Comparison of ENCODE assay signal across 8 cellular contexts in the genomic region with DNA sequence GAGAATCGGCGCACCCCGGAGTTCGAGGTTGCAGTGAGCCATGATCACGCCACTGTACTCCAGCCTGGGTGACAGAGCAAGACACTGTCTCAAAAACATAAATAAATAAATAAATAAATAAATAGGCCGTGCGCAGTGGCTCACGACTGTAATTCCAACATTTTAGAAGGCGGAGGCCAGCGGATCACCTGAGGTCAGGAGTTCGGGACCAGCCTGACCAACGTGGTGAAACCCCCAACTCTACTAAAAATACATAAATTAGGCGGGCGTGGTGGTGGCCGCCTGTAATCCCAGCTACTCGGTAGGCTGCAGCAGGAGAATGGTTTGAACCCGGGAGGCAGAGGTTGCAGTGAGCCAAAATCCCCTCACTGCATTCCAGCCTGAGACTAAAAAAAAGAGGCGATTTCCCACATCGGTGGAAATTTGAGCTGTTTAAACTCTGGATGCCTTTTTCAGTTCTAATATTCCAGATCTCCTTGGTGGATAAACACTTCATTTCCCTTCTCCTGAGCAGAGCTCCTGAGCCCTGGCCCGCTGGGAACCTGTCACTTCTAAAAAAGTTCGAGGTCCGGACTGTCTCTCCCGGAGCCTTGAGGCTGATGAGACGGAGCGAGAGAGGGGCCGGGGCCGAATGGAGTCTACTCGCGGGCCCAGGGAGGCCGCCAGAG. TPM values are rescaled to one million over a fixed set of nuclear protein-coding genes. Genes with fewer than 3 reads are reported as not detected.
DNase-seq lines count a peak whose midpoint lies in the region; ATAC-seq and TF ChIP-seq lines count a peak whose summit lies in the region.

No MANE protein-coding gene starts in this region.

- intact Hi-C loops in gastrocnemius medialis (cut with DNase I; ENCODE audit: low total_unique reads) = loop anchor here (1.0 to 2.0 kb wide), 7 partner anchors 29 to 253 kb away; partner anchors contain the start of gene SUFU

- H3K4me1 ChIP-seq in RWPE2 (ENCODE audit: insufficient read depth, poor library complexity, severe bottlenecking) = no peaks in the 10 kb centered on the region
- no peaks in the 10 kb centered on the region for H3K4me1 ChIP-seq in fibroblast of lung (ENCODE audit: control insufficient read depth, extremely low read depth, insufficient read depth, low read length)
- peaks cover 16% of the 10 kb centered on the region in 2 donors for H3K4me1 ChIP-seq in gastrocnemius medialis

- peak overlapping the region; percentile 61 for H2AFZ ChIP-seq in fibroblast of lung (ENCODE audit: low read length)

- H3K27me3 ChIP-seq in RWPE2 (ENCODE audit: insufficient read depth, poor library complexity, severe bottlenecking) (no peaks in the 10 kb centered on the region), fibroblast of lung (ENCODE audit: control insufficient read depth, insufficient read depth, low read length) (no peaks in the 10 kb centered on the region), gastrocnemius medialis (no peaks in the 10 kb centered on the region)

- H3K27ac ChIP-seq in RWPE2 (ENCODE audit: poor library complexity, severe bottlenecking) (peak overlapping the region; percentile 43), fibroblast of lung (ENCODE audit: insufficient read depth, low read length) (peak overlapping the region; percentile 95), gastrocnemius medialis (peak overlapping the region; percentile 90 to 92 (median 92))

- no peak for ATAC-seq in RWPE2 (ENCODE audit: low read depth)
- no peak for ATAC-seq in gastrocnemius medialis
- no peak for ATAC-seq in GM18519 (IDR thresholded peaks at IDR 0.05; ENCODE audit: low FRiP score, unreplicated experiment)

- H3K36me3 ChIP-seq in RWPE2 (ENCODE audit: low read depth) = peaks cover 14% of the 10 kb centered on the region
- peaks cover 2% of the 10 kb centered on the region for H3K36me3 ChIP-seq in fibroblast of lung (ENCODE audit: control insufficient read depth, insufficient read depth, low read length)
- H3K36me3 ChIP-seq in gastrocnemius medialis = peaks cover 0 to 7% of the 10 kb centered on the region in 2 donors

- peak; percentile 64 for TF ChIP-seq CTCF in GM20000 (IDR thresholded peaks at IDR 0.05; ENCODE audit: extremely low read depth, missing control alignments)
- TF ChIP-seq CTCF in RWPE2 (IDR thresholded peaks at IDR 0.05; ENCODE audit: poor library complexity, severe bottlenecking) = no peak
- TF ChIP-seq CTCF in fibroblast of lung (conservative IDR thresholded peaks at IDR 0.05 in 1 of 2, IDR thresholded peaks at IDR 0.05 in 1 of 2; ENCODE audit: low read depth in 1 of 2, low read length in 2 of 2) = peak in 1 of 2 donors; percentile 77
- peak in 2 of 5 experiments; percentile 98 to 99 for TF ChIP-seq CTCF in gastrocnemius medialis (IDR thresholded peaks at IDR 0.05 in 4 of 5, conservative IDR thresholded peaks at IDR 0.05 in 1 of 5)

- H3K4me3 ChIP-seq in RWPE2 (ENCODE audit: severe bottlenecking) (peak overlapping the region; percentile 58), fibroblast of lung (replicated peaks in 1 of 4; ENCODE audit: control extremely low read depth in 1 of 4, insufficient read depth in 1 of 4, low read depth in 3 of 4, low read length in 4 of 4) (peak overlapping the region; percentile 60 to 87 (median 68)), gastrocnemius medialis (peak overlapping the region; percentile 68 to 79 (median 75))

- H3K9ac ChIP-seq in fibroblast of lung (ENCODE audit: insufficient read depth, low read length) = peak overlapping the region; percentile 93

- no peak for DNase-seq in GM20000 (ENCODE audit: low spot score)
- DNase-seq in RWPE2 (ENCODE audit: low spot score) = no peak
- DNase-seq in fibroblast of lung (ENCODE audit: low read depth in 2 of 2) = no peak
- DNase-seq in gastrocnemius medialis = no peak
- no peak for DNase-seq in cortex of kidney (lab: John Stamatoyannopoulos, UW)
- DNase-seq in dermis blood vessel endothelial cell = no peak
- DNase-seq in NCI-H2171 treated with DMSO at 0.1 percent for 48 hours (lab: John Stamatoyannopoulos, UW) = no peak

- in situ Hi-C loops in gastrocnemius medialis (cut with MboI; ENCODE audit: low sequenced_read_pairs in 4 of 4) = loop anchor here (5.0 to 25.0 kb wide), 3 partner anchors 191 to 194 kb away; no protein-coding TSS in a partner anchor

- no peaks in the 10 kb centered on the region for H4K20me1 ChIP-seq in fibroblast of lung (ENCODE audit: control insufficient read depth, extremely low read depth, insufficient read depth, low read length)

- no peak for TF ChIP-seq POLR2A in gastrocnemius medialis (IDR thresholded peaks at IDR 0.05)

- H3K9me3 ChIP-seq in RWPE2 (ENCODE audit: severe bottlenecking) = no peaks in the 10 kb centered on the region
- H3K9me3 ChIP-seq in fibroblast of lung (ENCODE audit: control insufficient read depth, insufficient read depth, low read depth, low read length) = no peaks in the 10 kb centered on the region
- H3K9me3 ChIP-seq in gastrocnemius medialis = no peaks in the 10 kb centered on the region

- peak overlapping the region; percentile 83 for H3K4me2 ChIP-seq in fibroblast of lung (ENCODE audit: extremely low read depth, insufficient read depth, low read length)

- no peaks in the 10 kb centered on the region for H3K79me2 ChIP-seq in fibroblast of lung (ENCODE audit: control insufficient read depth, insufficient read depth, low read length)

RNA-seq across cellular contexts. Expression of gene NFKB2, which starts 2.0 kb away (rescaled TPM):
- total RNA-seq in fibroblast of lung (16.7 and 23.3 TPM in 2 replicates), gastrocnemius medialis (10 to 100 TPM in 3 of 4 donors, 1 to 10 TPM in 1; 8.6 to 17.3 (median 12.8) TPM), dermis blood vessel endothelial cell (33.0 and 35.7 TPM in 2 replicates)
- polyA plus RNA-seq in fibroblast of lung = 6.8 and 7.6 TPM in 2 replicates
- 10.5 and 13.1 TPM in 2 replicates for polyA plus RNA-seq in fibroblast of lung (2012)
- 11.3 and 14.5 TPM in 2 replicates for polyA minus RNA-seq in fibroblast of lung (ENCODE audit: low replicate concordance)

RNA-seq across cellular contexts. Expression of gene PSD, which starts 25.0 kb away (rescaled TPM):
- total RNA-seq in fibroblast of lung (5.3 and 6.9 TPM in 2 replicates), gastrocnemius medialis (1 to 10 TPM in 1 of 4 donors, under 1 TPM in 1, not detected in 2; 0.35 to 2.6 TPM), dermis blood vessel endothelial cell (0.23 and 0.34 TPM in 2 replicates)
- polyA plus RNA-seq in fibroblast of lung = 0.07 and 0.30 TPM in 2 replicates
- polyA plus RNA-seq in fibroblast of lung (2012) = 1.6 and 2.6 TPM in 2 replicates
- polyA minus RNA-seq in fibroblast of lung (ENCODE audit: low replicate concordance) = not detected in 2 replicates

RNA-seq across cellular contexts. Expression of gene FBXL15, which starts 27.1 kb away (rescaled TPM):
- total RNA-seq in fibroblast of lung (6.7 and 7.3 TPM in 2 replicates), gastrocnemius medialis (10 to 100 TPM; 14.2 to 34.8 (median 21.0) TPM), dermis blood vessel endothelial cell (9.7 and 12.6 TPM in 2 replicates)
- polyA plus RNA-seq in fibroblast of lung = 2.2 and 2.8 TPM in 2 replicates
- 5.7 and 6.8 TPM in 2 replicates for polyA plus RNA-seq in fibroblast of lung (2012)
- polyA minus RNA-seq in fibroblast of lung (ENCODE audit: low replicate concordance) = 0.47 and 0.82 TPM in 2 replicates

RNA-seq across cellular contexts. Expression of gene CUEDC2, which starts 38.8 kb away (rescaled TPM):
- total RNA-seq in fibroblast of lung = 60.8 and 63.2 TPM in 2 replicates
- polyA plus RNA-seq in fibroblast of lung = 62.3 and 66.8 TPM in 2 replicates
- polyA plus RNA-seq in fibroblast of lung (2012) = 72.6 and 85.2 TPM in 2 replicates
- 75.4 and 77.0 TPM in 2 replicates for polyA minus RNA-seq in fibroblast of lung (ENCODE audit: low replicate concordance)
- 10 to 100 TPM; 51.6 to 83.1 (median 70.2) TPM for total RNA-seq in gastrocnemius medialis
- total RNA-seq in dermis blood vessel endothelial cell = 48.5 and 51.2 TPM in 2 replicates

RNA-seq across cellular contexts. Expression of gene C10orf95, which starts 57.8 kb away (rescaled TPM):
- total RNA-seq in fibroblast of lung (under 0.01 and 0.17 TPM in 2 replicates), gastrocnemius medialis (not detected), dermis blood vessel endothelial cell (0.05 TPM in 1 of 2 replicates, not detected in the other)
- polyA plus RNA-seq in fibroblast of lung = not detected in 2 replicates
- polyA plus RNA-seq in fibroblast of lung (2012) = not detected in 2 replicates
- not detected in 2 replicates for polyA minus RNA-seq in fibroblast of lung (ENCODE audit: low replicate concordance)

Comparison
In these comparisons a context has a peak if more than half of its experiments do, and no peak if none do; other contexts are left out.
1. H3K27ac ChIP-seq: peak in every context shown above with its lines; median percentile 95 in fibroblast of lung; 92 in gastrocnemius medialis; 43 in RWPE2.